23 cellular contexts compared by ENCODE assay signal in genomic region chr10:101235766-101236165, GRCh38. TPM values are rescaled to one million over a fixed set of nuclear protein-coding genes. Genes with fewer than 3 reads are reported as not detected.
"Had no signal": no experiment of that assay in that cellular context is flagged by ENCODE, and none has a peak within 500 bp of the region (broad histone marks: within the 10 kb centered on the region; RNA-seq: fewer than 3 reads in every experiment).

No MANE protein-coding gene starts in this region.

- FAIRE-seq: colon had no signal

- H3K9me3 Mint-ChIP-seq: immature natural killer cell; natural killer cell treated with Interleukin-12 subunit alpha and Interleukin-12 subunit beta and Interleukin-15 and Interleukin-18, amount 100 ng/mL, for 72 hours; stimulated activated naive CD8-positive, alpha-beta T cell treated with anti-CD3 and anti-CD28 coated beads, Interleukin-15, Interleukin-2, amounts not matched to agents 100 ng/mL and 50 ng/mL, for 24 hours had no signal

- H3K27ac Mint-ChIP-seq: activated CD8-positive, alpha-beta memory T cell treated with anti-CD3 and anti-CD28 coated beads, Interleukin-2, amount 10 ng/mL, durations not matched to agents 7 days and 5 days; immature natural killer cell; natural killer cell treated with Interleukin-12 subunit alpha and Interleukin-12 subunit beta and Interleukin-15 and Interleukin-18, amount 100 ng/mL, for 72 hours; progenitor cell of endocrine pancreas; stimulated activated naive CD8-positive, alpha-beta T cell treated with anti-CD3 and anti-CD28 coated beads, Interleukin-15, Interleukin-2, amounts not matched to agents 100 ng/mL and 50 ng/mL, for 24 hours had no signal

- H3K4me3 ChIP-seq: body of pancreas, right atrium auricular region, upper lobe of left lung had no signal

- H3K36me3 Mint-ChIP-seq: activated CD8-positive, alpha-beta memory T cell treated with anti-CD3 and anti-CD28 coated beads, Interleukin-2, amount 10 ng/mL, durations not matched to agents 7 days and 5 days; immature natural killer cell; natural killer cell treated with Interleukin-12 subunit alpha and Interleukin-12 subunit beta and Interleukin-15 and Interleukin-18, amount 100 ng/mL, for 72 hours had no signal

- DNase-seq: activated CD4-positive, alpha-beta T cell treated with anti-CD3 and anti-CD28 coated beads for 1 hour; activated CD4-positive, alpha-beta T cell treated with anti-CD3 and anti-CD28 coated beads, Interleukin-2, amount 50 U/mL, for 4 hours; activated CD8-positive, alpha-beta memory T cell treated with anti-CD3 and anti-CD28 coated beads, Interleukin-2, amount 10 ng/mL, durations not matched to agents 7 days and 5 days; activated naive CD4-positive, alpha-beta T cell treated with anti-CD3 and anti-CD28 coated beads, Interleukin-2, amount 50 U/mL, for 16 hours; activated T-cell treated with anti-CD3 and anti-CD28 coated beads, Interleukin-2, amount 50 U/mL, for 1 hour; body of pancreas; caudate nucleus; hippocampal formation; immature natural killer cell; occipital lobe; stimulated activated CD4-positive, alpha-beta T cell treated with anti-CD3 and anti-CD28 coated beads, Interleukin-15, amount 100 ng/mL, for 24 hours; stimulated activated CD4-positive, alpha-beta T cell treated with anti-CD3 and anti-CD28 coated beads, Interleukin-4, amount 100 ng/mL, for 24 hours; T-helper 1 cell had no signal

- H3K36me3 ChIP-seq: right atrium auricular region, upper lobe of left lung had no signal

- ATAC-seq: activated CD8-positive, alpha-beta memory T cell treated with anti-CD3 and anti-CD28 coated beads, Interleukin-2, amount 10 ng/mL, durations not matched to agents 7 days and 5 days; body of pancreas; esophagus mucosa; natural killer cell treated with Interleukin-12 subunit alpha and Interleukin-12 subunit beta and Interleukin-15 and Interleukin-18, amount 100 ng/mL, for 72 hours had no signal

- H3K9me3 ChIP-seq: body of pancreas, right atrium auricular region, upper lobe of left lung had no signal

- H3K27ac ChIP-seq: body of pancreas, right atrium auricular region, upper lobe of left lung had no signal

- H3K4me3 Mint-ChIP-seq: activated CD8-positive, alpha-beta memory T cell treated with anti-CD3 and anti-CD28 coated beads, Interleukin-2, amount 10 ng/mL, durations not matched to agents 7 days and 5 days; immature natural killer cell; natural killer cell treated with Interleukin-12 subunit alpha and Interleukin-12 subunit beta and Interleukin-15 and Interleukin-18, amount 100 ng/mL, for 72 hours; stimulated activated naive CD8-positive, alpha-beta T cell treated with anti-CD3 and anti-CD28 coated beads, Interleukin-15, Interleukin-2, amounts not matched to agents 100 ng/mL and 50 ng/mL, for 24 hours had no signal

RNA-seq across cellular contexts. Expression of gene LBX1, which starts 6.5 kb away (rescaled TPM):
- total RNA-seq: activated CD8-positive, alpha-beta memory T cell treated with anti-CD3 and anti-CD28 coated beads, Interleukin-2, amount 10 ng/mL, durations not matched to agents 7 days and 5 days; body of pancreas; esophagus mucosa; glomerular endothelial cell; lower leg skin; natural killer cell treated with Interleukin-12 subunit alpha and Interleukin-12 subunit beta and Interleukin-15 and Interleukin-18, amount 100 ng/mL, for 72 hours; occipital lobe; progenitor cell of endocrine pancreas; right atrium auricular region; temporal lobe had no signal
- polyA plus RNA-seq: immature natural killer cell had no signal
